Comparison of ENCODE assay signal across 14 cellular contexts in the genomic region with DNA sequence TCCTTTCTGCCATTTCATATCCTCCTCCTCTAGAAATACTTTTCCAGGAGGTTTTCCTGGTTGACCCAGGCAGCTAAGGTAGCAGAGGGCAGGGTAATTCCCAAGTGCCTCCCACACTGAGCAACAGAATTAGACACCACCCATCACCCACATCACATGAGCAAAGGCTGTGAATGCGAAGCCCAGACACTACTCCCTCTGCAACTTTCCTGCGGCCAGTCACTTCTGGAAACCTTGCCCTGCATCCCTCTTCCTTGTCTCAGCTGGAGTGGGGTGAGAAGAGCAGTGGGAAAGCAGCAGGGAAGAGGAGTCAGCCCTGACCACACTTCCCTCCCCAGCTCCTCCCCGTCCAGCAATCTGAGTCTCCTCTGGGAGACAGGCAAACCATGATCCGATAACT. TPM values are rescaled to one million over a fixed set of nuclear protein-coding genes. Genes with fewer than 3 reads are reported as not detected.
DNase-seq lines count a peak whose midpoint lies in the region; TF ChIP-seq lines count a peak whose summit lies in the region.
"Had no signal": no experiment of that assay in that cellular context is flagged by ENCODE, and none has a peak within 500 bp of the region (broad histone marks: within the 10 kb centered on the region; RNA-seq: fewer than 3 reads in every experiment).

No MANE protein-coding gene starts in this region.

- CTCF ChIA-PET in AG04450 (lab: Charles Lee): no interaction called here
- CTCF ChIA-PET in activated CD4-positive, alpha-beta memory T cell treated with anti-CD3 and anti-CD28 coated beads for 36 hours (lab: Charles Lee): no interaction called here

- no peak overlapping the region for H3K9ac ChIP-seq in rectal smooth muscle tissue (ENCODE audit: low read length)

- no peaks in the 10 kb centered on the region for H3K36me3 Mint-ChIP-seq in activated CD4-positive, alpha-beta memory T cell treated with anti-CD3 and anti-CD28 coated beads for 36 hours
- H3K36me3 Mint-ChIP-seq: natural killer cell treated with Interleukin-12 subunit alpha and Interleukin-12 subunit beta and Interleukin-15 and Interleukin-18, amount 100 ng/mL, for 72 hours had no signal

- intact Hi-C loops in activated CD4-positive, alpha-beta memory T cell treated with anti-CD3 and anti-CD28 coated beads for 36 hours (cut with micrococcal nuclease): no loop called here

- H3K9me2 ChIP-seq in hepatocyte (replicated peaks; ENCODE audit: insufficient read depth): no peaks in the 10 kb centered on the region

- H2AFZ ChIP-seq in hepatocyte: no peak overlapping the region

- H3K79me2 ChIP-seq in hepatocyte: no peaks in the 10 kb centered on the region

- H3K4me3 Mint-ChIP-seq in activated CD4-positive, alpha-beta memory T cell treated with anti-CD3 and anti-CD28 coated beads for 36 hours: no peak overlapping the region
- H3K4me3 Mint-ChIP-seq: activated CD8-positive, alpha-beta T cell treated with anti-CD3 and anti-CD28 coated beads, Interleukin-2, amount 10 ng/mL, durations not matched to agents 7 days and 5 days had no signal

- H4K20me1 ChIP-seq in hepatocyte (ENCODE audit: insufficient read depth, poor library complexity, severe bottlenecking): no peaks in the 10 kb centered on the region

- H3K27ac Mint-ChIP-seq in activated CD4-positive, alpha-beta memory T cell treated with anti-CD3 and anti-CD28 coated beads for 36 hours: no peak overlapping the region
- H3K27ac Mint-ChIP-seq: activated CD8-positive, alpha-beta T cell treated with anti-CD3 and anti-CD28 coated beads, Interleukin-2, amount 10 ng/mL, durations not matched to agents 7 days and 5 days had no signal

- 76% methylated on average over 4 of the region's 4 CpGs for WGBS in hepatocyte (ENCODE audit: low lambda C conversion rate, missing lambda C conversion rate)

- H3K27me3 ChIP-seq in AG04450 (ENCODE audit: control insufficient read depth, insufficient read depth, low read length) (peaks cover 2% of the 10 kb centered on the region), hepatocyte (no peaks in the 10 kb centered on the region), rectal smooth muscle tissue (ENCODE audit: control insufficient read depth, insufficient read depth, low read length) (no peaks in the 10 kb centered on the region)

- no peak overlapping the region for H3K4me3 ChIP-seq in AG04450 (ENCODE audit: low read depth, low read length)
- no peak overlapping the region for H3K4me3 ChIP-seq in hepatocyte
- peak overlapping the region; percentile 10 for H3K4me3 ChIP-seq in rectal smooth muscle tissue (ENCODE audit: low read length)
- H3K4me3 ChIP-seq: SJSA1 had no signal

- H3K9me3 ChIP-seq in AG04450 (ENCODE audit: control insufficient read depth, insufficient read depth, low read length): no peaks in the 10 kb centered on the region
- no peaks in the 10 kb centered on the region for H3K9me3 ChIP-seq in hepatocyte (ENCODE audit: low read depth)
- H3K9me3 ChIP-seq: SJSA1 had no signal

- H3K4me2 ChIP-seq in hepatocyte: peak overlapping the region; percentile 53

- H3K27me3 Mint-ChIP-seq in activated CD4-positive, alpha-beta memory T cell treated with anti-CD3 and anti-CD28 coated beads for 36 hours: peaks cover 3% of the 10 kb centered on the region

- H3K4me1 Mint-ChIP-seq in activated CD4-positive, alpha-beta memory T cell treated with anti-CD3 and anti-CD28 coated beads for 36 hours (ENCODE audit: low read depth): peaks cover 7% of the 10 kb centered on the region

- H3K9me3 Mint-ChIP-seq in activated CD4-positive, alpha-beta memory T cell treated with anti-CD3 and anti-CD28 coated beads for 36 hours: no peaks in the 10 kb centered on the region
- H3K9me3 Mint-ChIP-seq: natural killer cell treated with Interleukin-12 subunit alpha and Interleukin-12 subunit beta and Interleukin-15 and Interleukin-18, amount 100 ng/mL, for 72 hours had no signal

- TF ChIP-seq CTCF in AG04450 (IDR thresholded peaks at IDR 0.05; ENCODE audit: low read depth, low read length) (no peak), VCaP (conservative IDR thresholded peaks at IDR 0.05) (no peak), hepatocyte (IDR thresholded peaks at IDR 0.05; ENCODE audit: poor library complexity) (no peak)

- H3K36me3 ChIP-seq in hepatocyte (replicated peaks; ENCODE audit: insufficient read depth, low read depth) (no peaks in the 10 kb centered on the region), rectal smooth muscle tissue (ENCODE audit: control insufficient read depth, insufficient read depth, low read length) (no peaks in the 10 kb centered on the region)
- H3K36me3 ChIP-seq: SJSA1 had no signal

- POLR2A ChIA-PET in AG04450 (lab: Yijun Ruan, JAX): no interaction called here
- POLR2A ChIA-PET in activated CD4-positive, alpha-beta memory T cell treated with anti-CD3 and anti-CD28 coated beads for 36 hours (lab: Charles Lee): no interaction called here

- DNase-seq in AG04450 (ENCODE audit: low read depth, low spot score) (no peak), hepatocyte (ENCODE audit: low spot score) (peak; percentile 48), amygdala (lab: John Stamatoyannopoulos, UW) (no peak), superior temporal gyrus (ENCODE audit: extremely low spot score) (no peak), DMS79 treated with DMSO at 0.1 percent for 48 hours (lab: John Stamatoyannopoulos, UW) (no peak)
- no peak for DNase-seq in activated CD4-positive, alpha-beta memory T cell treated with anti-CD3 and anti-CD28 coated beads for 36 hours
- DNase-seq: activated CD8-positive, alpha-beta T cell treated with anti-CD3 and anti-CD28 coated beads, Interleukin-2, amount 10 ng/mL, durations not matched to agents 7 days and 5 days; effector CD8-positive, alpha-beta T cell; NCI-H2171 treated with DMSO at 0.1 percent for 48 hours; T1000 had no signal

- H3K4me1 ChIP-seq in hepatocyte (ENCODE audit: insufficient read depth) (peaks cover 52% of the 10 kb centered on the region), rectal smooth muscle tissue (ENCODE audit: control insufficient read depth, insufficient read depth, low read length) (peaks cover 13% of the 10 kb centered on the region)
- H3K4me1 ChIP-seq: SJSA1 had no signal

- H3K27ac ChIP-seq in AG04450 (ENCODE audit: low read depth, low read length) (peak overlapping the region; percentile 39), VCaP (peak overlapping the region; percentile 66), hepatocyte (peak overlapping the region; percentile 82), rectal smooth muscle tissue (ENCODE audit: low read depth, low read length) (peak overlapping the region; percentile 32)
- H3K27ac ChIP-seq: SJSA1 had no signal

RNA-seq across cellular contexts. Expression of a gene that starts 15.2 kb away (rescaled TPM):
- polyA plus RNA-seq in AG04450 (2011; rRNA removed) (2.4 and 3.1 TPM in 2 replicates), hepatocyte (175 and 204 TPM in 2 replicates)
- polyA minus RNA-seq in AG04450 (2011; rRNA and poly(A)+ RNA removed): 0.61 and 1.6 TPM in 2 replicates
- total RNA-seq in hepatocyte: 200 and 263 TPM in 2 replicates
- total RNA-seq in activated CD4-positive, alpha-beta memory T cell treated with anti-CD3 and anti-CD28 coated beads for 36 hours: not detected
- total RNA-seq: activated CD8-positive, alpha-beta T cell treated with anti-CD3 and anti-CD28 coated beads, Interleukin-2, amount 10 ng/mL, durations not matched to agents 7 days and 5 days; SJSA1 had no signal

RNA-seq across cellular contexts. Expression of a gene that starts 15.6 kb away (rescaled TPM):
- 1.5 and 1.8 TPM in 2 replicates for polyA plus RNA-seq in AG04450 (2011; rRNA removed)
- polyA minus RNA-seq in AG04450 (2011; rRNA and poly(A)+ RNA removed): 0.61 and 0.97 TPM in 2 replicates
- total RNA-seq in hepatocyte: 202 and 224 TPM in 2 replicates
- polyA plus RNA-seq in hepatocyte: 242 and 343 TPM in 2 replicates
- total RNA-seq in activated CD4-positive, alpha-beta memory T cell treated with anti-CD3 and anti-CD28 coated beads for 36 hours: not detected
- total RNA-seq: activated CD8-positive, alpha-beta T cell treated with anti-CD3 and anti-CD28 coated beads, Interleukin-2, amount 10 ng/mL, durations not matched to agents 7 days and 5 days; SJSA1 had no signal

RNA-seq across cellular contexts. Expression of a gene that starts 47.7 kb away (rescaled TPM):
- polyA plus RNA-seq in AG04450 (2011; rRNA removed): not detected in 2 replicates
- polyA minus RNA-seq in AG04450 (2011; rRNA and poly(A)+ RNA removed): not detected in 2 replicates
- 0.40 and 1.2 TPM in 2 replicates for total RNA-seq in hepatocyte
- 0.79 TPM in 1 of 2 replicates, not detected in the other for polyA plus RNA-seq in hepatocyte
- total RNA-seq in activated CD4-positive, alpha-beta memory T cell treated with anti-CD3 and anti-CD28 coated beads for 36 hours: 10 to 100 TPM; 45.9 to 48.3 TPM
- total RNA-seq: SJSA1 had no signal

Comparison
In these comparisons a context has a peak if more than half of its experiments do, and no peak if none do; other contexts are left out.
1. H3K27ac ChIP-seq: peak in every context shown above with its lines; median percentile 82 in hepatocyte; 66 in VCaP; 39 in AG04450; 32 in rectal smooth muscle tissue.
2. RNA of a gene that starts 15.2 kb away (total RNA-seq): 200 to 263 TPM in hepatocyte; not detected in activated CD4-positive, alpha-beta memory T cell treated with anti-CD3 and anti-CD28 coated beads for 36 hours; every median in the first group is over 100 times any median in the second.
3. RNA of a gene that starts 15.6 kb away (total RNA-seq): 202 to 224 TPM in hepatocyte; not detected in activated CD4-positive, alpha-beta memory T cell treated with anti-CD3 and anti-CD28 coated beads for 36 hours; every median in the first group is over 100 times any median in the second.
4. RNA of a gene that starts 47.7 kb away (total RNA-seq): 45.9 to 48.3 TPM in activated CD4-positive, alpha-beta memory T cell treated with anti-CD3 and anti-CD28 coated beads for 36 hours; 0.40 to 1.2 TPM in hepatocyte; every median in the first group is over 10 times any median in the second.